Comparison of ENCODE assay signal across 9 cellular contexts in genomic region chr7:20798694-20799121, GRCh38. TPM values are rescaled to one million over a fixed set of nuclear protein-coding genes. Genes with fewer than 3 reads are reported as not detected.
DNase-seq lines count a peak whose midpoint lies in the region; ATAC-seq, FAIRE-seq and TF ChIP-seq lines count a peak whose summit lies in the region.
"Had no signal": no experiment of that assay in that cellular context is flagged by ENCODE, and none has a peak within 500 bp of the region (broad histone marks: within the 10 kb centered on the region; RNA-seq: fewer than 3 reads in every experiment).

No MANE protein-coding gene starts in this region.

- 5 to 9% (median 7%) methylated on average over 15 of the region's 15 CpGs for WGBS in psoas muscle, 3 donors

- H3K4me3 ChIP-seq in dorsolateral prefrontal cortex (peak overlapping the region in 39 of 59 donors; percentile 31 to 68 (median 51)), psoas muscle (peak overlapping the region; percentile 62), right atrium auricular region (peak overlapping the region in 1 of 2 donors; percentile 49)

- FAIRE-seq in urothelium cell line (lab: Jason Lieb, UNC), result no peak

- H3K27ac ChIP-seq in dorsolateral prefrontal cortex, result no peak overlapping the region
- no peak overlapping the region for H3K27ac ChIP-seq in psoas muscle
- H3K27ac ChIP-seq in right atrium auricular region, result no peak overlapping the region

- intact Hi-C loops in dorsolateral prefrontal cortex (cut with DNase I), result loop anchor here in 1 of 2 donors (10.0 kb wide), 1 partner anchor 1286 kb away; no protein-coding TSS in a partner anchor
- intact Hi-C loops in psoas muscle (cut with DNase I), result no loop called here

- H3K27me3 ChIP-seq in dorsolateral prefrontal cortex (peaks cover 17 to 79% (median 60%) of the 10 kb centered on the region in 45 donors), psoas muscle (ENCODE audit: insufficient read depth in 3 of 3, low read length in 2 of 3) (peaks cover 10 to 73% (median 30%) of the 10 kb centered on the region in 3 donors), right atrium auricular region (peaks cover 37 to 40% of the 10 kb centered on the region in 2 donors)

- ATAC-seq in GM18511 (IDR thresholded peaks at IDR 0.05; ENCODE audit: unreplicated experiment) (peak; percentile 2), psoas muscle (no peak), GM21367 (IDR thresholded peaks at IDR 0.05; ENCODE audit: unreplicated experiment) (no peak)

- H3K36me3 ChIP-seq in psoas muscle (ENCODE audit: insufficient read depth in 1 of 2, low read depth in 1 of 2) (no peaks in the 10 kb centered on the region), right atrium auricular region (no peaks in the 10 kb centered on the region)

- H3K4me1 ChIP-seq in psoas muscle (no peaks in the 10 kb centered on the region), right atrium auricular region (peaks cover 0 to 17% of the 10 kb centered on the region in 2 donors)

- TF ChIP-seq CTCF in dorsolateral prefrontal cortex (IDR thresholded peaks at IDR 0.05 in 54 of 56, conservative IDR thresholded peaks at IDR 0.05 in 2 of 56; ENCODE audit: low read depth in 1 of 56, partially characterized antibody in 56 of 56) (no peak), psoas muscle (IDR thresholded peaks at IDR 0.05) (no peak), right atrium auricular region (IDR thresholded peaks at IDR 0.05) (no peak)

- H3K9me3 ChIP-seq in psoas muscle (no peaks in the 10 kb centered on the region), right atrium auricular region (no peaks in the 10 kb centered on the region)

- peak; percentile 20 for DNase-seq in NCI-H1436 (lab: John Stamatoyannopoulos, UW)
- no peak for DNase-seq in dorsolateral prefrontal cortex
- DNase-seq in psoas muscle, result no peak
- no peak for DNase-seq in urothelium cell line (ENCODE audit: low spot score)
- DNase-seq in mesenteric fat pad (ENCODE audit: low spot score), result no peak
- no peak for DNase-seq in right atrium auricular region (ENCODE audit: low spot score)

RNA-seq across cellular contexts. Expression of gene SP8, which starts 12.0 kb away (rescaled TPM):
- total RNA-seq in dorsolateral prefrontal cortex (1 to 10 TPM in 85 of 120 experiments, under 1 TPM in 35; 0.21 to 3.7 (median 1.2) TPM), psoas muscle (not detected), mesenteric fat pad (not detected), right atrium auricular region (not detected)
- polyA plus RNA-seq in psoas muscle, result not detected
- total RNA-seq: RPMI7951 had no signal
